In the genomic region with DNA sequence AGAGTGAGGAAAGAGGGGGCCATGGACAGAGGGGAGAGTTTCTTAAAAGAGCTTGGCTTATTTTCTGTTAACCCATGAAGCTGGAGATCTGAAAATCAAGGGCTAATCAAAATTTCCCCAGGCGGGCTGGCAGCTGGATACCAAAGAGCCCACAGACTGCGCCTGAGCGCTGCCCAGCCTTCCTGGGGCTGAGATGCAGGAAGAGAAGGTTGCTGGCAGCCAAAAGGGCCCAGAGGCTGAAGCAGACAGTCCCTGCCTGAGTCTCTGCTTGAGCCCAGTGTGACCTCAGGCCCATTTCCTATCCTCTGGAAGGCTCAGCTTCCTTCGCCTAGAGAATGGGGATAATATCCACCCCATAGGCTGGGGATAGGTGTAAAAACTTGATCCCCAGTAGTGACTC, we compare ENCODE assay signal across 16 cellular contexts. TPM values are rescaled to one million over a fixed set of nuclear protein-coding genes. Genes with fewer than 3 reads are reported as not detected.
DNase-seq lines count a peak whose midpoint lies in the region; ATAC-seq and TF ChIP-seq lines count a peak whose summit lies in the region.
"Had no signal": no experiment of that assay in that cellular context is flagged by ENCODE, and none has a peak within 500 bp of the region (broad histone marks: within the 10 kb centered on the region; RNA-seq: fewer than 3 reads in every experiment).

No MANE protein-coding gene starts in this region.

- intact Hi-C loops in colonic mucosa (cut with DNase I) (no loop called here), right cardiac atrium (cut with DNase I) (no loop called here), sciatic nerve (cut with DNase I) (no loop called here), uterus (cut with DNase I; ENCODE audit: low total_unique reads) (no loop called here), tibial artery (cut with DNase I; ENCODE audit: low total_unique reads) (no loop called here)

- no peak for TF ChIP-seq CTCF in colonic mucosa (IDR thresholded peaks at IDR 0.05)
- TF ChIP-seq CTCF in uterus (IDR thresholded peaks at IDR 0.05): no peak
- TF ChIP-seq CTCF in tibial artery (IDR thresholded peaks at IDR 0.05): no peak

- TF ChIP-seq POLR2A in uterus (IDR thresholded peaks at IDR 0.05): no peak

- DNase-seq in DMS53 (lab: John Stamatoyannopoulos, UW) (peak; percentile 85), colonic mucosa (no peak), right cardiac atrium (peak in 2 of 3 donors; percentile 53 to 59), sciatic nerve (ENCODE audit: low spot score) (no peak), uterus (no peak), tibial artery (no peak)
- DNase-seq in activated CD4-positive, alpha-beta T cell treated with anti-CD3 and anti-CD28 coated beads for 48 hours: no peak
- DNase-seq: activated naive CD4-positive, alpha-beta T cell treated with anti-CD3 and anti-CD28 coated beads, Interleukin-2, amount 10 ng/mL, durations not matched to agents 7 days and 5 days; foreskin fibroblast; IMR-90; midbrain; MV-4-11; NCI-H2107; RPMI8226; T-cell had no signal

- H3K9ac ChIP-seq in colonic mucosa (ENCODE audit: low read depth in 2 of 2, low read length in 2 of 2): peak overlapping the region; percentile 14 to 56

- H3K27ac ChIP-seq in colonic mucosa (peak overlapping the region; percentile 83), right cardiac atrium (ENCODE audit: low read length) (no peak overlapping the region), uterus (peak overlapping the region in 1 of 2 donors; percentile 27), tibial artery (no peak overlapping the region)

- no peaks in the 10 kb centered on the region for H3K9me3 ChIP-seq in colonic mucosa
- no peaks in the 10 kb centered on the region for H3K9me3 ChIP-seq in right cardiac atrium (ENCODE audit: control insufficient read depth, low read length)
- no peaks in the 10 kb centered on the region for H3K9me3 ChIP-seq in uterus
- H3K9me3 ChIP-seq in tibial artery: no peaks in the 10 kb centered on the region

- 56% methylated on average over 4 of the region's 4 CpGs for WGBS in right cardiac atrium

- H3K4me1 ChIP-seq in colonic mucosa: peaks cover 4% of the 10 kb centered on the region
- H3K4me1 ChIP-seq in right cardiac atrium (ENCODE audit: control insufficient read depth, insufficient read depth, low read length): peaks cover 7% of the 10 kb centered on the region
- no peaks in the 10 kb centered on the region for H3K4me1 ChIP-seq in uterus
- no peaks in the 10 kb centered on the region for H3K4me1 ChIP-seq in tibial artery

- peak; percentile 47 to 49 for ATAC-seq in right cardiac atrium
- ATAC-seq in sciatic nerve: peak; percentile 35
- no peak for ATAC-seq in GM18502 (IDR thresholded peaks at IDR 0.05; ENCODE audit: poor library complexity, unreplicated experiment)
- ATAC-seq: T-cell had no signal

- H3K36me3 ChIP-seq in colonic mucosa: no peaks in the 10 kb centered on the region
- H3K36me3 ChIP-seq in uterus: no peaks in the 10 kb centered on the region
- no peaks in the 10 kb centered on the region for H3K36me3 ChIP-seq in tibial artery

- no peaks in the 10 kb centered on the region for H3K27me3 ChIP-seq in colonic mucosa
- no peaks in the 10 kb centered on the region for H3K27me3 ChIP-seq in right cardiac atrium (ENCODE audit: control insufficient read depth, insufficient read depth)
- no peaks in the 10 kb centered on the region for H3K27me3 ChIP-seq in uterus
- no peaks in the 10 kb centered on the region for H3K27me3 ChIP-seq in tibial artery

- H3K4me3 ChIP-seq in colonic mucosa: no peak overlapping the region
- H3K4me3 ChIP-seq in right cardiac atrium (ENCODE audit: low read length): no peak overlapping the region
- H3K4me3 ChIP-seq in uterus: no peak overlapping the region
- no peak overlapping the region for H3K4me3 ChIP-seq in tibial artery

RNA-seq across cellular contexts. Expression of a gene that starts 49.1 kb away (rescaled TPM):
- total RNA-seq in colonic mucosa (10 to 100 TPM; 70.3 to 73.4 TPM), right cardiac atrium (10 to 100 TPM; 24.8 to 32.5 (median 27.4) TPM), sciatic nerve (70.8 TPM), uterus (10 to 100 TPM; 23.1 to 61.8 (median 44.8) TPM)
- 12.1 TPM for polyA plus RNA-seq in right cardiac atrium

Comparison
In these comparisons a context has a peak if more than half of its experiments do, and no peak if none do; other contexts are left out.
1. DNase-seq: peak in DMS53 (single experiment) and right cardiac atrium (2 of 3); none in colonic mucosa (single experiment), sciatic nerve (single experiment), uterus (0 of 2), tibial artery (0 of 2) and activated CD4-positive, alpha-beta T cell treated with anti-CD3 and anti-CD28 coated beads for 48 hours (single experiment).